In genomic region chr7:30562498-30562897, GRCh38 we compare ENCODE assay signal across 14 cellular contexts. TPM values are rescaled to one million over a fixed set of nuclear protein-coding genes. Genes with fewer than 3 reads are reported as not detected.
A peak's percentile ranks its signal among the peaks of the same experiment; 100 is the strongest.
DNase-seq lines count a peak whose midpoint lies in the region; ATAC-seq and TF ChIP-seq lines count a peak whose summit lies in the region.
"Had no signal": no experiment of that assay in that cellular context is flagged by ENCODE, and none has a peak within 500 bp of the region (broad histone marks: within the 10 kb centered on the region; RNA-seq: fewer than 3 reads in every experiment).

No MANE protein-coding gene starts in this region.

- intact Hi-C loops in mammary epithelial cell (cut with micrococcal nuclease): loop anchor here (10.0 kb wide), 1 partner anchor 538 kb away; the partner anchor contains the start of genes FKBP14 and PLEKHA8

- H3K9me3 Mint-ChIP-seq in activated T-cell treated with anti-CD3 and anti-CD28 coated beads, Interleukin-2, amount 50 U/mL, for 72 hours: no peaks in the 10 kb centered on the region
- H3K9me3 Mint-ChIP-seq: activated B cell treated with CpG ODN at 0.5 μM for 24 hours; activated T-cell treated with anti-CD3 and anti-CD28 coated beads, Interleukin-2, amount 50 U/mL, for 4 hours had no signal

- H3K23ac ChIP-seq in mesenchymal stem cell (ENCODE audit: low read length in 2 of 2): no peak overlapping the region

- no peak overlapping the region for H3K18ac ChIP-seq in mesenchymal stem cell (ENCODE audit: low read depth in 1 of 2, low read length in 2 of 2)

- no peaks in the 10 kb centered on the region for H4K20me1 ChIP-seq in mammary epithelial cell (ENCODE audit: insufficient read depth, low read length)

- no peak for ATAC-seq in activated T-cell treated with anti-CD3 and anti-CD28 coated beads, Interleukin-2, amount 50 U/mL, for 72 hours (replicated peaks in 1 of 2)
- no peak for ATAC-seq in HG03571 (IDR thresholded peaks at IDR 0.05; ENCODE audit: unreplicated experiment)
- ATAC-seq: activated T-cell treated with anti-CD3 and anti-CD28 coated beads, Interleukin-2, amount 50 U/mL, for 4 hours had no signal

- H2BK15ac ChIP-seq in mesenchymal stem cell (ENCODE audit: low read depth, poor library complexity, severe bottlenecking): no peak overlapping the region

- no peak overlapping the region for H2AFZ ChIP-seq in mammary epithelial cell (ENCODE audit: low read depth, low read length)
- no peak overlapping the region for H2AFZ ChIP-seq in mesenchymal stem cell (ENCODE audit: low read depth, low read length)

- no peak overlapping the region for H2BK12ac ChIP-seq in mesenchymal stem cell (ENCODE audit: low read length in 2 of 2)

- peak; percentile 88 for DNase-seq in H4 (ENCODE audit: low spot score)
- peak; percentile 41 for DNase-seq in NCI-H460 (ENCODE audit: extremely low read depth, low read depth)
- no peak for DNase-seq in mammary epithelial cell
- peak; percentile 61 for DNase-seq in mesenchymal stem cell
- DNase-seq in activated T-cell treated with anti-CD3 and anti-CD28 coated beads, Interleukin-2, amount 50 U/mL, for 72 hours: no peak
- DNase-seq in CD1c-positive myeloid dendritic cell (ENCODE audit: extremely low spot score): no peak
- no peak for DNase-seq in activated CD4-positive, CD25-positive, alpha-beta regulatory T cell (lab: John Stamatoyannopoulos, UW)
- DNase-seq: activated B cell treated with CpG ODN at 0.5 μM for 24 hours; activated T-cell treated with anti-CD3 and anti-CD28 coated beads, Interleukin-2, amount 50 U/mL, for 4 hours; Caco-2; NCI-H1048; tibial artery had no signal

- no peak for TF ChIP-seq CTCF in mammary epithelial cell (conservative IDR thresholded peaks at IDR 0.05 in 1 of 2, IDR thresholded peaks at IDR 0.05 in 1 of 2; ENCODE audit: extremely low read depth in 1 of 2, insufficient read depth in 1 of 2, low read depth in 1 of 2, low read length in 2 of 2)

- no peaks in the 10 kb centered on the region for H3K79me2 ChIP-seq in mammary epithelial cell (ENCODE audit: insufficient read depth, low read length)

- H3K27me3 ChIP-seq in mammary epithelial cell (ENCODE audit: insufficient read depth, low read length): no peaks in the 10 kb centered on the region
- no peaks in the 10 kb centered on the region for H3K27me3 ChIP-seq in mesenchymal stem cell (ENCODE audit: control insufficient read depth in 1 of 2, insufficient read depth in 1 of 2, low read length in 2 of 2)
- H3K27me3 ChIP-seq: tibial artery had no signal

- peaks cover 26% of the 10 kb centered on the region for H3K4me1 ChIP-seq in mammary epithelial cell (ENCODE audit: insufficient read depth, low read length)
- H3K4me1 ChIP-seq in mesenchymal stem cell (ENCODE audit: control insufficient read depth, insufficient read depth, low read depth, low read length): peaks cover 20% of the 10 kb centered on the region
- H3K4me1 ChIP-seq: Caco-2 had no signal

- H3K27ac ChIP-seq in mammary epithelial cell (ENCODE audit: insufficient read depth, low read depth, low read length) (peak overlapping the region; percentile 77), mesenchymal stem cell (ENCODE audit: low read length, poor library complexity, severe bottlenecking) (peak overlapping the region; percentile 65)
- H3K27ac ChIP-seq: coronary artery, tibial artery had no signal

- peaks cover 3% of the 10 kb centered on the region for H3K79me1 ChIP-seq in mesenchymal stem cell (replicated peaks; ENCODE audit: low read length, poor library complexity, severe bottlenecking)

- no peak overlapping the region for H4K91ac ChIP-seq in mesenchymal stem cell (ENCODE audit: low read length)

- H2AK5ac ChIP-seq in mesenchymal stem cell (ENCODE audit: low read length, severe bottlenecking): no peak overlapping the region

- H3K4me3 ChIP-seq in mammary epithelial cell (replicated peaks in 1 of 3; ENCODE audit: insufficient read depth in 1 of 3, low read depth in 2 of 3, low read length in 3 of 3) (no peak overlapping the region), mesenchymal stem cell (ENCODE audit: insufficient read depth in 1 of 2, low read depth in 1 of 2, low read length in 2 of 2) (peak overlapping the region in 1 of 2 experiments; percentile 57)
- H3K4me3 ChIP-seq: coronary artery, tibial artery had no signal

- no peaks in the 10 kb centered on the region for H3K4me1 Mint-ChIP-seq in activated T-cell treated with anti-CD3 and anti-CD28 coated beads, Interleukin-2, amount 50 U/mL, for 72 hours (ENCODE audit: low read depth)
- H3K4me1 Mint-ChIP-seq: activated B cell treated with CpG ODN at 0.5 μM for 24 hours had no signal

- no peak overlapping the region for H2BK120ac ChIP-seq in mesenchymal stem cell (ENCODE audit: low read depth, low read length)

- CTCF ChIA-PET in mammary epithelial cell (lab: Charles Lee; ENCODE audit: low non-redundant PET): no interaction called here

- WGBS in mammary epithelial cell (ENCODE audit: low coverage, missing lambda C conversion rate): 84% methylated on average over 6 of the region's 6 CpGs
- WGBS in mesenchymal stem cell: 100% methylated on average over 3 of the region's 6 CpGs

- no peaks in the 10 kb centered on the region for H3K36me3 Mint-ChIP-seq in activated T-cell treated with anti-CD3 and anti-CD28 coated beads, Interleukin-2, amount 50 U/mL, for 72 hours (ENCODE audit: insufficient read depth in 2 of 2)

- H3K14ac ChIP-seq in mesenchymal stem cell (ENCODE audit: low read length in 2 of 2): no peak overlapping the region

- H3K4me3 Mint-ChIP-seq in activated T-cell treated with anti-CD3 and anti-CD28 coated beads, Interleukin-2, amount 50 U/mL, for 72 hours: no peak overlapping the region
- H3K4me3 Mint-ChIP-seq: activated B cell treated with CpG ODN at 0.5 μM for 24 hours; activated T-cell treated with anti-CD3 and anti-CD28 coated beads, Interleukin-2, amount 50 U/mL, for 4 hours had no signal

- no peak overlapping the region for H4K8ac ChIP-seq in mesenchymal stem cell (ENCODE audit: low read length)

- H2BK5ac ChIP-seq in mesenchymal stem cell (ENCODE audit: low read depth, low read length, poor library complexity, severe bottlenecking): no peak overlapping the region

- no TSS peak for BruUV-seq in mammary epithelial cell (replicated peaks; lab: Mats Ljungman, UMichigan)

- in situ Hi-C loops in mammary epithelial cell (cut with MboI; ENCODE audit: low sequenced_read_pairs in 2 of 2): loop anchor here (5.0 to 10.0 kb wide), 3 partner anchors 50 to 398 kb away; no protein-coding TSS in a partner anchor

- no peak overlapping the region for H3K9ac ChIP-seq in mammary epithelial cell (ENCODE audit: insufficient read depth, low read length)
- H3K9ac ChIP-seq in mesenchymal stem cell (ENCODE audit: low read length): peak overlapping the region; percentile 64

- H3K4me2 ChIP-seq in mammary epithelial cell (ENCODE audit: insufficient read depth, low read depth, low read length) (no peak overlapping the region), mesenchymal stem cell (ENCODE audit: low read length, poor library complexity, severe bottlenecking) (no peak overlapping the region)

- H3K27ac Mint-ChIP-seq in activated T-cell treated with anti-CD3 and anti-CD28 coated beads, Interleukin-2, amount 50 U/mL, for 72 hours: no peak overlapping the region
- H3K27ac Mint-ChIP-seq: activated B cell treated with CpG ODN at 0.5 μM for 24 hours had no signal

- H3K36me3 ChIP-seq in mammary epithelial cell (ENCODE audit: insufficient read depth, low read length) (no peaks in the 10 kb centered on the region), mesenchymal stem cell (ENCODE audit: control insufficient read depth in 1 of 2, insufficient read depth in 2 of 2, low read depth in 1 of 2, low read length in 2 of 2) (peaks cover 5 to 29% of the 10 kb centered on the region in 2 experiments)

- no peaks in the 10 kb centered on the region for H3K27me3 Mint-ChIP-seq in activated T-cell treated with anti-CD3 and anti-CD28 coated beads, Interleukin-2, amount 50 U/mL, for 72 hours (ENCODE audit: low read depth)
- H3K27me3 Mint-ChIP-seq: activated B cell treated with CpG ODN at 0.5 μM for 24 hours had no signal

- H3K9me3 ChIP-seq in mammary epithelial cell (replicated peaks; ENCODE audit: insufficient read depth, low read length) (no peaks in the 10 kb centered on the region), mesenchymal stem cell (ENCODE audit: control insufficient read depth, low read length) (no peaks in the 10 kb centered on the region)
- H3K9me3 ChIP-seq: Caco-2, tibial artery had no signal

- dilution Hi-C loops in mammary epithelial cell (cut with HindIII; ENCODE audit: low sequenced_read_pairs): loop anchor here (5.0 kb wide), 1 partner anchor 65 kb away; no protein-coding TSS in a partner anchor

- no peak overlapping the region for H3K4ac ChIP-seq in mesenchymal stem cell (ENCODE audit: low read depth in 1 of 2, low read length in 2 of 2)

RNA-seq across cellular contexts. Expression of gene GARS1, which starts 32.2 kb away (rescaled TPM):
- 344 and 405 TPM in 2 replicates for total RNA-seq in H4 (2014; rRNA removed; shearing (Covaris generic))
- 477 and 493 TPM in 2 replicates for total RNA-seq in NCI-H460 (2014; rRNA removed; shearing (Covaris generic))
- 229 and 233 TPM in 2 replicates for polyA plus RNA-seq in NCI-H460 (2014; cell fraction: nucleus; rRNA removed)
- total RNA-seq in mammary epithelial cell: 100 to 1,000 TPM; 419 to 470 TPM
- 609 TPM for polyA plus RNA-seq in mammary epithelial cell
- 1,008 TPM for polyA minus RNA-seq in mammary epithelial cell
- 351 TPM for polyA plus RNA-seq in mesenchymal stem cell (2013, experiment 1 of 2)
- 352 TPM for polyA plus RNA-seq in mesenchymal stem cell (2013, experiment 2 of 2)
- total RNA-seq in activated T-cell treated with anti-CD3 and anti-CD28 coated beads, Interleukin-2, amount 50 U/mL, for 72 hours: 100 to 1,000 TPM; 526 to 609 TPM

RNA-seq across cellular contexts. Expression of gene GGCT, which starts 57.9 kb away (rescaled TPM):
- total RNA-seq in H4 (2014; rRNA removed; shearing (Covaris generic)): 127 and 144 TPM in 2 replicates
- 93.6 and 98.2 TPM in 2 replicates for total RNA-seq in NCI-H460 (2014; rRNA removed; shearing (Covaris generic))
- polyA plus RNA-seq in NCI-H460 (2014; cell fraction: nucleus; rRNA removed): 89.8 and 125 TPM in 2 replicates
- 10 to 100 TPM; 25.7 to 60.3 TPM for total RNA-seq in mammary epithelial cell
- 39.7 TPM for polyA plus RNA-seq in mammary epithelial cell
- polyA minus RNA-seq in mammary epithelial cell: 11.5 TPM
- polyA plus RNA-seq in mesenchymal stem cell (2013, experiment 1 of 2): 15.7 TPM
- 15.0 TPM for polyA plus RNA-seq in mesenchymal stem cell (2013, experiment 2 of 2)
- total RNA-seq in activated T-cell treated with anti-CD3 and anti-CD28 coated beads, Interleukin-2, amount 50 U/mL, for 72 hours: 10 to 100 TPM; 65.7 to 84.4 TPM

Comparison
In these comparisons a context has a peak if more than half of its experiments do, and no peak if none do; other contexts are left out.
1. DNase-seq: peak in H4 (single experiment), NCI-H460 (single experiment) and mesenchymal stem cell (single experiment); none in mammary epithelial cell (single experiment), activated T-cell treated with anti-CD3 and anti-CD28 coated beads, Interleukin-2, amount 50 U/mL, for 72 hours (0 of 2), CD1c-positive myeloid dendritic cell (single experiment) and activated CD4-positive, CD25-positive, alpha-beta regulatory T cell (0 of 4).